ENCODE assay signal across 8 cellular contexts in genomic region chr12:96194572-96194889, GRCh38. TPM values are rescaled to one million over a fixed set of nuclear protein-coding genes. Genes with fewer than 3 reads are reported as not detected.
A peak's percentile ranks its signal among the peaks of the same experiment; 100 is the strongest.
DNase-seq lines count a peak whose midpoint lies in the region; ATAC-seq, FAIRE-seq and TF ChIP-seq lines count a peak whose summit lies in the region.

No MANE protein-coding gene starts in this region.

- no peak for FAIRE-seq in GM12891 (lab: Jason Lieb, UNC)

- peak overlapping the region; percentile 91 for H3K4me3 Mint-ChIP-seq in activated naive CD8-positive, alpha-beta T cell treated with anti-CD3 and anti-CD28 coated beads for 36 hours

- H3K9me3 ChIP-seq in lower lobe of right lung (no peaks in the 10 kb centered on the region), aorta (ENCODE audit: control insufficient read depth, low read length) (no peaks in the 10 kb centered on the region)

- TF ChIP-seq CTCF in GM12875 (IDR thresholded peaks at IDR 0.05; ENCODE audit: borderline replicate concordance, insufficient read depth, low read depth, low read length) (no peak), lower lobe of right lung (IDR thresholded peaks at IDR 0.05) (no peak)

- no peak for DNase-seq in activated naive CD8-positive, alpha-beta T cell treated with anti-CD3 and anti-CD28 coated beads for 36 hours
- no peak for DNase-seq in lower lobe of right lung
- no peak for DNase-seq in aorta
- no peak for DNase-seq in KG1 (lab: John Stamatoyannopoulos, UW)
- DNase-seq in GM12891 (ENCODE audit: insufficient read length, low spot score) = no peak
- no peak for DNase-seq in DMS114 treated with DMSO at 0.1 percent for 48 hours (lab: John Stamatoyannopoulos, UW; ENCODE audit: unreplicated experiment)

- 0 to 1% methylated on average over 24 of the region's 24 CpGs for WGBS in aorta, 2 donors

- H3K36me3 ChIP-seq in lower lobe of right lung (no peaks in the 10 kb centered on the region), aorta (ENCODE audit: control insufficient read depth in 1 of 2, insufficient read depth in 2 of 2, low read length in 1 of 2) (no peaks in the 10 kb centered on the region)

- peak overlapping the region; percentile 93 for H3K27ac Mint-ChIP-seq in activated naive CD8-positive, alpha-beta T cell treated with anti-CD3 and anti-CD28 coated beads for 36 hours

- peaks cover 2% of the 10 kb centered on the region for H3K9me3 Mint-ChIP-seq in activated naive CD8-positive, alpha-beta T cell treated with anti-CD3 and anti-CD28 coated beads for 36 hours

- H3K4me1 Mint-ChIP-seq in activated naive CD8-positive, alpha-beta T cell treated with anti-CD3 and anti-CD28 coated beads for 36 hours = peaks cover 60% of the 10 kb centered on the region

- no peaks in the 10 kb centered on the region for H3K27me3 Mint-ChIP-seq in activated naive CD8-positive, alpha-beta T cell treated with anti-CD3 and anti-CD28 coated beads for 36 hours

- intact Hi-C loops in lower lobe of right lung (cut with DNase I) = no loop called here
- intact Hi-C loops in aorta (cut with DNase I) = no loop called here

- TF ChIP-seq POLR2A in GM12891 (IDR thresholded peaks at IDR 0.05; ENCODE audit: low read depth, low read length) = no peak

- H3K27me3 ChIP-seq in lower lobe of right lung (ENCODE audit: low read depth) (no peaks in the 10 kb centered on the region), aorta (ENCODE audit: control insufficient read depth in 1 of 2, insufficient read depth in 2 of 2, low read length in 1 of 2) (no peaks in the 10 kb centered on the region)

- H3K27ac ChIP-seq in lower lobe of right lung (peak overlapping the region; percentile 89), aorta (ENCODE audit: low read depth in 1 of 2, low read length in 2 of 2) (no peak overlapping the region)

- H3K36me3 Mint-ChIP-seq in activated naive CD8-positive, alpha-beta T cell treated with anti-CD3 and anti-CD28 coated beads for 36 hours = no peaks in the 10 kb centered on the region

- peaks cover 33% of the 10 kb centered on the region for H3K4me1 ChIP-seq in lower lobe of right lung
- H3K4me1 ChIP-seq in aorta (ENCODE audit: control insufficient read depth in 1 of 2, insufficient read depth in 2 of 2, low read length in 2 of 2) = peaks cover 0 to 4% of the 10 kb centered on the region in 2 donors

- H3K4me3 ChIP-seq in GM12875 (ENCODE audit: low read depth, low read length) (peak overlapping the region; percentile 61), lower lobe of right lung (peak overlapping the region; percentile 87), aorta (ENCODE audit: low read length in 2 of 2) (peak overlapping the region; percentile 89 to 100)

- ATAC-seq in HG02642 (IDR thresholded peaks at IDR 0.05; ENCODE audit: poor library complexity, unreplicated experiment) (peak; percentile 5), lower lobe of right lung (no peak), aorta (ENCODE audit: low FRiP score) (no peak)

TF ChIP-seq in GM12891, 5 proteins besides CTCF, POLR2A, EP300 and RAD21:
- no peak for TF ChIP-seq POU2F2 (IDR thresholded peaks at IDR 0.05; ENCODE audit: low read depth, low read length)
- no peak for TF ChIP-seq SPI1 (IDR thresholded peaks at IDR 0.05; ENCODE audit: low read depth, low read length)
- TF ChIP-seq PAX5 (IDR thresholded peaks at IDR 0.05; ENCODE audit: insufficient read depth, low read length, severe bottlenecking) = no peak
- TF ChIP-seq POLR2AphosphoS5 (IDR thresholded peaks at IDR 0.05; ENCODE audit: low read depth, low read length) = no peak
- no peak for TF ChIP-seq TAF1 (IDR thresholded peaks at IDR 0.05; ENCODE audit: low read depth, low read length)

RNA-seq across cellular contexts. Expression of gene ELK3, which starts 0.4 kb away (rescaled TPM):
- total RNA-seq in activated naive CD8-positive, alpha-beta T cell treated with anti-CD3 and anti-CD28 coated beads for 36 hours = 10 to 100 TPM; 10.9 to 12.6 TPM
- total RNA-seq in lower lobe of right lung (29.1 TPM), aorta (10 to 100 TPM; 57.8 to 73.8 TPM)
- polyA plus RNA-seq in aorta = 10 to 100 TPM; 13.6 to 14.2 TPM
- 0.65 TPM for polyA plus RNA-seq in GM12891 (2012; ENCODE audit: low read depth, missing spikeins)
